ENCODE assay signal across 1 cellular context in genomic region chr10:69335613-69336012, GRCh38.
TF ChIP-seq lines count a peak whose summit lies in the region.

No MANE protein-coding gene starts in this region.

TF ChIP-seq in K562, 482 proteins besides CTCF, POLR2A, EP300 and RAD21 (continued from another document):
- no peak for TF ChIP-seq ZNF830 (CRISPR knock-in tag; IDR thresholded peaks at IDR 0.05)
- no peak for TF ChIP-seq PCBP1 (IDR thresholded peaks at IDR 0.05; ENCODE audit: low read depth, low read length, poor library complexity, severe bottlenecking)
- TF ChIP-seq MTA1 (IDR thresholded peaks at IDR 0.05; ENCODE audit: borderline replicate concordance), result no peak
- no peak for TF ChIP-seq PHTF2 (CRISPR knock-in tag; IDR thresholded peaks at IDR 0.05)
- TF ChIP-seq USF1 (CRISPR knock-in tag; IDR thresholded peaks at IDR 0.05), result no peak
- no peak for TF ChIP-seq IRF2 (CRISPR knock-in tag; IDR thresholded peaks at IDR 0.05)
- no peak for TF ChIP-seq ZFP91 (CRISPR knock-in tag; IDR thresholded peaks at IDR 0.05)
- TF ChIP-seq ZBTB34 (CRISPR knock-in tag; IDR thresholded peaks at IDR 0.05), result no peak
TF ChIP-seq in K562: peak in this region for 19.
